Comparison of ENCODE assay signal across 29 cellular contexts in the genomic region with DNA sequence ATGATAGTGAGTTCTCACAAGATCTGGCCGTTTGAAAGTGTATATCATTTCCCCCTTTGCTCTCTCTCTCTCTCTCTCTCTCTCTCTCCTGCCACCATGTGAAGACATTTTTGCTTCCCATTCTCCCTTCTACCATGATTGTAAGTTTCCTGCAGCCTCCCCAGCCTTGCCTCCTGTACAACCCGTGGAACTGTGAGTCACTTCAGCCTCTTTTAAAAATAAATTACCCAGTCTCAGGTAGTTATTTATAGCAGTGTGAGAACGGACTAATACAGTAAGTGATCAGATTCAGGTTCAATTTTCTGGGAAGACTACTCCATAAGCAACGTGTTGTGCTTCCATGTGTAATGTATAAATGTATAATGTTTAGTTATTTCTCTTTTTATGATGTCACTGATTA.
"Had no signal": no experiment of that assay in that cellular context is flagged by ENCODE, and none has a peak within 500 bp of the region (broad histone marks: within the 10 kb centered on the region; RNA-seq: fewer than 3 reads in every experiment).

No MANE protein-coding gene starts in this region.

- H3K4me1 Mint-ChIP-seq: stimulated activated effector memory CD8-positive, alpha-beta T cell treated with anti-CD3 and anti-CD28 coated beads, Interleukin-12 subunit alpha, Interleukin-12 subunit beta, amount 100 ng/mL, for 72 hours; stimulated activated memory B cell treated with anti-CD40 and anti-IgM and Interleukin-4, amounts not matched to agents 10 μg/mL and 1 μg/mL and 100 μg/mL, for 72 hours; stimulated activated naive B cell treated with anti-CD40 and anti-IgM and Interleukin-4, amounts not matched to agents 10 μg/mL and 1 μg/mL and 100 μg/mL, for 72 hours; stimulated activated naive CD8-positive, alpha-beta T cell treated with anti-CD3 and anti-CD28 coated beads, Interleukin-15, amount 100 ng/mL, for 72 hours had no signal

- FAIRE-seq: urothelium cell line had no signal

- H3K27ac Mint-ChIP-seq: stimulated activated effector memory CD8-positive, alpha-beta T cell treated with anti-CD3 and anti-CD28 coated beads, Interleukin-12 subunit alpha, Interleukin-12 subunit beta, amount 100 ng/mL, for 72 hours; stimulated activated memory B cell treated with anti-CD40 and anti-IgM and Interleukin-4, amounts not matched to agents 10 μg/mL and 1 μg/mL and 100 μg/mL, for 72 hours; stimulated activated naive B cell treated with anti-CD40 and anti-IgM and Interleukin-4, amounts not matched to agents 10 μg/mL and 1 μg/mL and 100 μg/mL, for 72 hours; stimulated activated naive CD8-positive, alpha-beta T cell treated with anti-CD3 and anti-CD28 coated beads, Interleukin-15, amount 100 ng/mL, for 72 hours; stimulated activated naive CD8-positive, alpha-beta T cell treated with anti-CD3 and anti-CD28 coated beads, Interleukin-15, Interleukin-2, amounts not matched to agents 100 ng/mL and 50 ng/mL, for 24 hours; type B pancreatic cell had no signal

- H3K9me3 ChIP-seq: stomach, suprapubic skin, testis, thoracic aorta, thyroid gland, tibial artery, tibial nerve, transverse colon, upper lobe of left lung, upper lobe of right lung, uterus, vagina had no signal

- DNase-seq: stimulated activated CD4-positive, alpha-beta T cell treated with anti-CD3 and anti-CD28 coated beads, Interleukin-2, amount 100 ng/mL, for 48 hours; stimulated activated CD4-positive, alpha-beta T cell treated with anti-CD3 and anti-CD28 coated beads, Interleukin-4, amount 100 ng/mL, for 1 hour; stimulated activated CD4-positive, alpha-beta T cell treated with anti-CD3 and anti-CD28 coated beads, Interleukin-4, amount 100 ng/mL, for 24 hours; stimulated activated CD4-positive, alpha-beta T cell treated with anti-CD3 and anti-CD28 coated beads, Interleukin-4, amount 100 ng/mL, for 4 hours; stimulated activated CD8-positive, alpha-beta memory T cell treated with anti-CD3 and anti-CD28 coated beads, Interleukin-4, amount 100 ng/mL, for 48 hours; stimulated activated naive B cell treated with anti-CD40 and anti-IgM and Interleukin-4, amounts not matched to agents 10 μg/mL and 1 μg/mL and 100 μg/mL, for 72 hours; stimulated activated naive CD4-positive, alpha-beta T cell; stimulated activated naive CD4-positive, alpha-beta T cell treated with Interleukin-2 at 50 U/mL for 16 hours; stimulated activated naive CD8-positive, alpha-beta T cell treated with anti-CD3 and anti-CD28 coated beads, Interleukin-15, amount 100 ng/mL, for 72 hours; stimulated activated naive CD8-positive, alpha-beta T cell treated with anti-CD3 and anti-CD28 coated beads, Interleukin-15, Interleukin-2, amounts not matched to agents 100 U/mL and 50 U/mL, for 24 hours; stomach; substantia nigra; testis; thyroid gland; tibial artery; transverse colon; trophoblast cell; upper lobe of left lung; upper lobe of right lung; uterus had no signal

- H3K27me3 Mint-ChIP-seq: stimulated activated memory B cell treated with anti-CD40 and anti-IgM and Interleukin-4, amounts not matched to agents 10 μg/mL and 1 μg/mL and 100 μg/mL, for 72 hours; stimulated activated naive B cell treated with anti-CD40 and anti-IgM and Interleukin-4, amounts not matched to agents 10 μg/mL and 1 μg/mL and 100 μg/mL, for 72 hours; stimulated activated naive CD8-positive, alpha-beta T cell treated with anti-CD3 and anti-CD28 coated beads, Interleukin-15, amount 100 ng/mL, for 72 hours; stimulated activated naive CD8-positive, alpha-beta T cell treated with anti-CD3 and anti-CD28 coated beads, Interleukin-15, Interleukin-2, amounts not matched to agents 100 ng/mL and 50 ng/mL, for 24 hours had no signal

- H3K36me3 ChIP-seq: stomach, suprapubic skin, thoracic aorta, thyroid gland, tibial artery, tibial nerve, transverse colon, upper lobe of left lung, upper lobe of right lung, uterus, vagina had no signal

- H3K4me3 Mint-ChIP-seq: stimulated activated effector memory CD8-positive, alpha-beta T cell treated with anti-CD3 and anti-CD28 coated beads, Interleukin-12 subunit alpha, Interleukin-12 subunit beta, amount 100 ng/mL, for 72 hours; stimulated activated memory B cell treated with anti-CD40 and anti-IgM and Interleukin-4, amounts not matched to agents 10 μg/mL and 1 μg/mL and 100 μg/mL, for 72 hours; stimulated activated naive B cell treated with anti-CD40 and anti-IgM and Interleukin-4, amounts not matched to agents 10 μg/mL and 1 μg/mL and 100 μg/mL, for 72 hours; stimulated activated naive CD8-positive, alpha-beta T cell treated with anti-CD3 and anti-CD28 coated beads, Interleukin-15, amount 100 ng/mL, for 72 hours; stimulated activated naive CD8-positive, alpha-beta T cell treated with anti-CD3 and anti-CD28 coated beads, Interleukin-15, Interleukin-2, amounts not matched to agents 100 ng/mL and 50 ng/mL, for 24 hours; type B pancreatic cell had no signal

- H3K27me3 ChIP-seq: stomach, suprapubic skin, testis, thyroid gland, tibial artery, tibial nerve, transverse colon, upper lobe of left lung, upper lobe of right lung, uterus, vagina had no signal

- H3K36me3 Mint-ChIP-seq: stimulated activated effector memory CD8-positive, alpha-beta T cell treated with anti-CD3 and anti-CD28 coated beads, Interleukin-12 subunit alpha, Interleukin-12 subunit beta, amount 100 ng/mL, for 72 hours; stimulated activated memory B cell treated with anti-CD40 and anti-IgM and Interleukin-4, amounts not matched to agents 10 μg/mL and 1 μg/mL and 100 μg/mL, for 72 hours; stimulated activated naive B cell treated with anti-CD40 and anti-IgM and Interleukin-4, amounts not matched to agents 10 μg/mL and 1 μg/mL and 100 μg/mL, for 72 hours; type B pancreatic cell had no signal

- ATAC-seq: stimulated activated effector memory CD8-positive, alpha-beta T cell treated with anti-CD3 and anti-CD28 coated beads, Interleukin-12 subunit alpha, Interleukin-12 subunit beta, amount 100 ng/mL, for 72 hours; stimulated activated memory B cell treated with anti-CD40 and anti-IgM and Interleukin-4, amounts not matched to agents 10 μg/mL and 1 μg/mL and 100 μg/mL, for 72 hours; stimulated activated naive B cell treated with anti-CD40 and anti-IgM and Interleukin-4, amounts not matched to agents 10 μg/mL and 1 μg/mL and 100 μg/mL, for 72 hours; stimulated activated naive CD8-positive, alpha-beta T cell treated with anti-CD3 and anti-CD28 coated beads, Interleukin-15, amount 100 ng/mL, for 72 hours; stimulated activated naive CD8-positive, alpha-beta T cell treated with anti-CD3 and anti-CD28 coated beads, Interleukin-15, Interleukin-2, amounts not matched to agents 100 U/mL and 50 U/mL, for 24 hours; upper lobe of right lung had no signal

- H3K4me3 ChIP-seq: stomach, suprapubic skin, testis, thoracic aorta, thyroid gland, tibial artery, tibial nerve, transverse colon, upper lobe of left lung, upper lobe of right lung, uterus, vagina had no signal

- H3K4me1 ChIP-seq: stomach, suprapubic skin, testis, thyroid gland, tibial artery, tibial nerve, transverse colon, upper lobe of left lung, upper lobe of right lung, uterus, vagina had no signal

- H3K9me3 Mint-ChIP-seq: stimulated activated naive CD8-positive, alpha-beta T cell treated with anti-CD3 and anti-CD28 coated beads, Interleukin-15, Interleukin-2, amounts not matched to agents 100 ng/mL and 50 ng/mL, for 24 hours; type B pancreatic cell had no signal

- H3K27ac ChIP-seq: stomach, suprapubic skin, testis, thoracic aorta, thyroid gland, tibial artery, tibial nerve, transverse colon, upper lobe of left lung, upper lobe of right lung, uterus, vagina had no signal
